ENCODE assay signal across 13 cellular contexts in genomic region chr3:117622130-117622841, GRCh38.
DNase-seq lines count a peak whose midpoint lies in the region; TF ChIP-seq lines count a peak whose summit lies in the region.
"Had no signal": no experiment of that assay in that cellular context is flagged by ENCODE, and none has a peak within 500 bp of the region (broad histone marks: within the 10 kb centered on the region; RNA-seq: fewer than 3 reads in every experiment).

No MANE protein-coding gene starts in this region.

- no peaks in the 10 kb centered on the region for H3K9me3 Mint-ChIP-seq in neural progenitor cell

- no peaks in the 10 kb centered on the region for H3K27me3 ChIP-seq in neural progenitor cell
- H3K27me3 ChIP-seq: SJCRH30 had no signal

- H3K27ac ChIP-seq in epithelial cell of prostate (peak overlapping the region; percentile 45), neural progenitor cell (peak overlapping the region; percentile 60)
- H3K27ac ChIP-seq: SJCRH30 had no signal

- no peak overlapping the region for H3K4me3 ChIP-seq in neural progenitor cell
- H3K4me3 ChIP-seq: SJCRH30 had no signal

- peaks cover 13% of the 10 kb centered on the region for H3K4me1 ChIP-seq in neural progenitor cell
- H3K4me1 ChIP-seq: SJCRH30 had no signal

- peak overlapping the region; percentile 1 for H3K4me2 ChIP-seq in neural progenitor cell

- H3K36me3 Mint-ChIP-seq in neural progenitor cell: no peaks in the 10 kb centered on the region

- H3K27ac Mint-ChIP-seq in neural progenitor cell: no peak overlapping the region

- DNase-seq in DMS53 treated with DMSO at 0.1 percent for 48 hours (lab: John Stamatoyannopoulos, UW; ENCODE audit: unreplicated experiment) (peak; percentile 25), NCI-H1436 treated with DMSO at 0.1 percent for 48 hours (lab: John Stamatoyannopoulos, UW) (peak; percentile 38), epithelial cell of prostate (ENCODE audit: low read depth, low spot score) (peak; percentile 78), neural progenitor cell (ENCODE audit: low spot score) (peak; percentile 57), ecto neural progenitor cell (ENCODE audit: low spot score) (no peak), retina (no peak), amygdala (lab: John Stamatoyannopoulos, UW) (no peak)
- DNase-seq in stimulated activated CD4-positive, alpha-beta T cell treated with anti-CD3 and anti-CD28 coated beads, Interleukin-4, amount 100 ng/mL, for 24 hours: no peak
- DNase-seq: activated CD4-positive, alpha-beta T cell treated with anti-CD3 and anti-CD28 coated beads for 1 hour; effector CD4-positive, alpha-beta T cell; left cardiac atrium; NCI-H2081; SJCRH30 had no signal

- no peak overlapping the region for H2AFZ ChIP-seq in neural progenitor cell (replicated peaks)

- peaks cover 11% of the 10 kb centered on the region for H3F3A ChIP-seq in neural progenitor cell (ENCODE audit: low read depth)

- no peak overlapping the region for H3K9ac ChIP-seq in neural progenitor cell

- no peaks in the 10 kb centered on the region for H3K9me3 ChIP-seq in neural progenitor cell (ENCODE audit: low read depth)
- H3K9me3 ChIP-seq: SJCRH30 had no signal

- TF ChIP-seq CTCF in neural progenitor cell (IDR thresholded peaks at IDR 0.05): no peak

- H3K4me3 Mint-ChIP-seq in neural progenitor cell: no peak overlapping the region

- no peaks in the 10 kb centered on the region for H3K79me2 ChIP-seq in neural progenitor cell (ENCODE audit: low read depth)

- peaks cover 8% of the 10 kb centered on the region for H3K4me1 Mint-ChIP-seq in neural progenitor cell

- H3K27me3 Mint-ChIP-seq in neural progenitor cell (ENCODE audit: insufficient read depth, low read depth): peaks cover 4% of the 10 kb centered on the region

- no peaks in the 10 kb centered on the region for H4K20me1 ChIP-seq in neural progenitor cell (ENCODE audit: low read depth)

- H3K36me3 ChIP-seq in neural progenitor cell: no peaks in the 10 kb centered on the region
- H3K36me3 ChIP-seq: SJCRH30 had no signal

Comparison
In these comparisons a context has a peak if more than half of its experiments do, and no peak if none do; other contexts are left out.
1. DNase-seq: peak in DMS53 treated with DMSO at 0.1 percent for 48 hours (single experiment), NCI-H1436 treated with DMSO at 0.1 percent for 48 hours (single experiment), epithelial cell of prostate (single experiment) and neural progenitor cell (single experiment); none in ecto neural progenitor cell (single experiment), retina (single experiment), amygdala (0 of 56) and stimulated activated CD4-positive, alpha-beta T cell treated with anti-CD3 and anti-CD28 coated beads, Interleukin-4, amount 100 ng/mL, for 24 hours (single experiment).